In the genomic region with DNA sequence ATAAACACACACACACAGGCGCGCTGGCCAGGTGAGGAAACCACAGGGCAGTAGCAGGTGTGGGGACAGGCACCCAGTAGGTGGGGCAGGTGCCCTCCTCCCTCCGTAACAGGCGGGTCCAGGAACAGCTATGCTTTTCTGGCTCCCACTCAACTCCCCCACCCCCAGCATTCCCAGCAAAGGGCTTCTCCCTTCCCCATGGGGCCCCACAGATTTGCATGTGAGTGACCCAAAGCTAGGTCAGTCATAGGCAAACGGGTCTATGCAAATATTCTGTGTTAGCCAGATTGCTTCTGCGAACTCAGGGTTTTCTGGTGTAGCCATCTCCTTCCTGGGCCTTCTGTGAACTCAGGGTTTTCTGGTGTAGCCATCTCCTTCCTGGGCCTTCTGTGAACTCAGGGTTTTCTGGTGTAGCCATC, we compare ENCODE assay signal across 13 cellular contexts.
DNase-seq lines count a peak whose midpoint lies in the region; ATAC-seq and TF ChIP-seq lines count a peak whose summit lies in the region.
"Had no signal": no experiment of that assay in that cellular context is flagged by ENCODE, and none has a peak within 500 bp of the region (broad histone marks: within the 10 kb centered on the region; RNA-seq: fewer than 3 reads in every experiment).

No MANE protein-coding gene starts in this region.

- H3K27ac Mint-ChIP-seq in GM23338, result no peak overlapping the region

- H3K9me3 ChIP-seq in NT2/D1 (ENCODE audit: insufficient read depth, low read length) (peaks cover 10% of the 10 kb centered on the region; the same call in 1 of the 2 replicates), mucosa of descending colon (no peaks in the 10 kb centered on the region)
- H3K9me3 ChIP-seq: SJSA1 had no signal

- TF ChIP-seq CTCF in GM23338 (conservative IDR thresholded peaks at IDR 0.05; ENCODE audit: low read depth in 2 of 2) (no peak), mucosa of descending colon (IDR thresholded peaks at IDR 0.05) (no peak)

- H3K4me1 Mint-ChIP-seq in GM23338, result peaks cover 34% of the 10 kb centered on the region

- ATAC-seq in GM23338 (peak; percentile 79), mucosa of descending colon (peak; percentile 65), GM18498 (IDR thresholded peaks at IDR 0.05; ENCODE audit: unreplicated experiment) (no peak)

- H3F3A ChIP-seq in GM23338 (replicated peaks; ENCODE audit: low read depth), result no peaks in the 10 kb centered on the region

- no peaks in the 10 kb centered on the region for H3K9me2 ChIP-seq in GM23338 (ENCODE audit: insufficient read depth)

- H3K4me3 ChIP-seq in GM23338, result 0 out of 2 replicates have a peak overlapping the region, but pooled peaks have one; percentile 17
- H3K4me3 ChIP-seq in NT2/D1 (ENCODE audit: insufficient read length, low read depth), result no peak overlapping the region
- H3K4me3 ChIP-seq in mucosa of descending colon, result no peak overlapping the region
- H3K4me3 ChIP-seq: SJSA1 had no signal

- H3K4me2 ChIP-seq in GM23338, result peak overlapping the region; percentile 69

- H3K27me3 ChIP-seq in GM23338 (ENCODE audit: insufficient read depth) (no peaks in the 10 kb centered on the region), NT2/D1 (ENCODE audit: insufficient read depth, insufficient read length) (no peaks in the 10 kb centered on the region)
- H3K27me3 ChIP-seq: SJSA1 had no signal

- no peaks in the 10 kb centered on the region for H4K20me1 ChIP-seq in GM23338 (replicated peaks; ENCODE audit: insufficient read depth)

- no peaks in the 10 kb centered on the region for H3K79me2 ChIP-seq in GM23338 (replicated peaks; ENCODE audit: insufficient read depth)

- H3K9ac ChIP-seq in NT2/D1 (ENCODE audit: insufficient read length, low read depth), result no peak overlapping the region

- no peak overlapping the region for H3K27ac ChIP-seq in GM23338 (ENCODE audit: low read depth)
- H3K27ac ChIP-seq: SJSA1 had no signal

- intact Hi-C loops in mucosa of descending colon (cut with DNase I, micrococcal nuclease), result no loop called here

- H2AFZ ChIP-seq in GM23338, result no peak overlapping the region

- peaks cover 10% of the 10 kb centered on the region for H3K9me3 Mint-ChIP-seq in GM23338

- H3K36me3 Mint-ChIP-seq in GM23338 (ENCODE audit: low read depth), result peaks cover 8% of the 10 kb centered on the region

- H3K4me1 ChIP-seq in GM23338 (ENCODE audit: insufficient read depth), result peaks cover 19% of the 10 kb centered on the region
- peaks cover 18% of the 10 kb centered on the region for H3K4me1 ChIP-seq in NT2/D1 (ENCODE audit: insufficient read depth, insufficient read length)
- peaks cover 19% of the 10 kb centered on the region for H3K4me1 ChIP-seq in mucosa of descending colon (ENCODE audit: low read depth)

- H3K36me3 ChIP-seq in GM23338 (ENCODE audit: insufficient read depth), result no peaks in the 10 kb centered on the region
- no peaks in the 10 kb centered on the region for H3K36me3 ChIP-seq in NT2/D1 (ENCODE audit: insufficient read depth, insufficient read length, low read length)
- no peaks in the 10 kb centered on the region for H3K36me3 ChIP-seq in mucosa of descending colon (ENCODE audit: low read depth)
- H3K36me3 ChIP-seq: SJSA1 had no signal

- peaks cover 18% of the 10 kb centered on the region for H3K27me3 Mint-ChIP-seq in GM23338 (ENCODE audit: insufficient read depth, low read depth, poor library complexity)

- DNase-seq in NCI-H2107 treated with DMSO at 0.1 percent for 48 hours (lab: John Stamatoyannopoulos, UW; ENCODE audit: unreplicated experiment) (peak; percentile 53), NCI-H2107 (lab: John Stamatoyannopoulos, UW) (no peak), GM23338 (ENCODE audit: low spot score) (peak; percentile 53), NT2/D1 (ENCODE audit: low read depth, low spot score) (peak; percentile 80), mucosa of descending colon (peak; percentile 60 to 80 (median 69)), NCI-H82 treated with DMSO at 0.1 percent for 48 hours (lab: John Stamatoyannopoulos, UW; ENCODE audit: unreplicated experiment) (no peak)
- DNase-seq in stimulated activated CD4-positive, alpha-beta T cell treated with anti-CD3 and anti-CD28 coated beads, Interleukin-4, amount 100 ng/mL, for 4 hours, result no peak
- DNase-seq: activated CD4-positive, alpha-beta T cell treated with anti-CD3 and anti-CD28 coated beads for 48 hours; DMS153; erythroblast; NCI-H2171 treated with DMSO at 0.1 percent for 48 hours had no signal

- peak overlapping the region; percentile 17; the same call in 1 of the 3 replicates for H3K4me3 Mint-ChIP-seq in GM23338

TF ChIP-seq in GM23338, 12 proteins besides CTCF, POLR2A, EP300 and RAD21:
- TF ChIP-seq, protein P1, sequence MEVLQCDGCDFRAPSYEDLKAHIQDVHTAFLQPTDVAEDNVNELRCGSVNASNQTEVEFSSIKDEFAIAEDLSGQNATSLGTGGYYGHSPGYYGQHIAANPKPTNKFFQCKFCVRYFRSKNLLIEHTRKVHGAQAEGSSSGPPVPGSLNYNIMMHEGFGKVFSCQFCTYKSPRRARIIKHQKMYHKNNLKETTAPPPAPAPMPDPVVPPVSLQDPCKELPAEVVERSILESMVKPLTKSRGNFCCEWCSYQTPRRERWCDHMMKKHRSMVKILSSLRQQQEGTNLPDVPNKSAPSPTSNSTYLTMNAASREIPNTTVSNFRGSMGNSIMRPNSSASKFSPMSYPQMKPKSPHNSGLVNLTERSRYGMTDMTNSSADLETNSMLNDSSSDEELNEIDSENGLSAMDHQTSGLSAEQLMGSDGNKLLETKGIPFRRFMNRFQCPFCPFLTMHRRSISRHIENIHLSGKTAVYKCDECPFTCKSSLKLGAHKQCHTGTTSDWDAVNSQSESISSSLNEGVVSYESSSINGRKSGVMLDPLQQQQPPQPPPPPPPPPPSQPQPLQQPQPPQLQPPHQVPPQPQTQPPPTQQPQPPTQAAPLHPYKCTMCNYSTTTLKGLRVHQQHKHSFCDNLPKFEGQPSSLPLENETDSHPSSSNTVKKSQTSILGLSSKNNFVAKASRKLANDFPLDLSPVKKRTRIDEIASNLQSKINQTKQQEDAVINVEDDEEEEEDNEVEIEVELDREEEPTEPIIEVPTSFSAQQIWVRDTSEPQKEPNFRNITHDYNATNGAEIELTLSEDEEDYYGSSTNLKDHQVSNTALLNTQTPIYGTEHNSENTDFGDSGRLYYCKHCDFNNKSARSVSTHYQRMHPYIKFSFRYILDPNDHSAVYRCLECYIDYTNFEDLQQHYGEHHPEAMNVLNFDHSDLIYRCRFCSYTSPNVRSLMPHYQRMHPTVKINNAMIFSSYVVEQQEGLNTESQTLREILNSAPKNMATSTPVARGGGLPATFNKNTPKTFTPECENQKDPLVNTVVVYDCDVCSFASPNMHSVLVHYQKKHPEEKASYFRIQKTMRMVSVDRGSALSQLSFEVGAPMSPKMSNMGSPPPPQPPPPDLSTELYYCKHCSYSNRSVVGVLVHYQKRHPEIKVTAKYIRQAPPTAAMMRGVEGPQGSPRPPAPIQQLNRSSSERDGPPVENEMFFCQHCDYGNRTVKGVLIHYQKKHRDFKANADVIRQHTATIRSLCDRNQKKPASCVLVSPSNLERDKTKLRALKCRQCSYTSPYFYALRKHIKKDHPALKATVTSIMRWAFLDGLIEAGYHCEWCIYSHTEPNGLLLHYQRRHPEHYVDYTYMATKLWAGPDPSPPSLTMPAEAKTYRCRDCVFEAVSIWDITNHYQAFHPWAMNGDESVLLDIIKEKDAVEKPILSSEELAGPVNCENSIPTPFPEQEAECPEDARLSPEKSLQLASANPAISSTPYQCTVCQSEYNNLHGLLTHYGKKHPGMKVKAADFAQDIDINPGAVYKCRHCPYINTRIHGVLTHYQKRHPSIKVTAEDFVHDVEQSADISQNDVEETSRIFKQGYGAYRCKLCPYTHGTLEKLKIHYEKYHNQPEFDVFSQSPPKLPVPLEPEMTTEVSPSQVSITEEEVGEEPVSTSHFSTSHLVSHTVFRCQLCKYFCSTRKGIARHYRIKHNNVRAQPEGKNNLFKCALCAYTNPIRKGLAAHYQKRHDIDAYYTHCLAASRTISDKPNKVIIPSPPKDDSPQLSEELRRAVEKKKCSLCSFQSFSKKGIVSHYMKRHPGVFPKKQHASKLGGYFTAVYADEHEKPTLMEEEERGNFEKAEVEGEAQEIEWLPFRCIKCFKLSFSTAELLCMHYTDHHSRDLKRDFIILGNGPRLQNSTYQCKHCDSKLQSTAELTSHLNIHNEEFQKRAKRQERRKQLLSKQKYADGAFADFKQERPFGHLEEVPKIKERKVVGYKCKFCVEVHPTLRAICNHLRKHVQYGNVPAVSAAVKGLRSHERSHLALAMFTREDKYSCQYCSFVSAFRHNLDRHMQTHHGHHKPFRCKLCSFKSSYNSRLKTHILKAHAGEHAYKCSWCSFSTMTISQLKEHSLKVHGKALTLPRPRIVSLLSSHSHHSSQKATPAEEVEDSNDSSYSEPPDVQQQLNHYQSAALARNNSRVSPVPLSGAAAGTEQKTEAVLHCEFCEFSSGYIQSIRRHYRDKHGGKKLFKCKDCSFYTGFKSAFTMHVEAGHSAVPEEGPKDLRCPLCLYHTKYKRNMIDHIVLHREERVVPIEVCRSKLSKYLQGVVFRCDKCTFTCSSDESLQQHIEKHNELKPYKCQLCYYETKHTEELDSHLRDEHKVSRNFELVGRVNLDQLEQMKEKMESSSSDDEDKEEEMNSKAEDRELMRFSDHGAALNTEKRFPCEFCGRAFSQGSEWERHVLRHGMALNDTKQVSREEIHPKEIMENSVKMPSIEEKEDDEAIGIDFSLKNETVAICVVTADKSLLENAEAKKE (CRISPR knock-in tag; IDR thresholded peaks at IDR 0.05), result peak; percentile 70; the same call in 1 of the 2 replicates
- no peak for TF ChIP-seq CREB1 (CRISPR knock-in tag; IDR thresholded peaks at IDR 0.05; ENCODE audit: low read depth)

Comparison
In these comparisons a context has a peak if more than half of its experiments do, and no peak if none do; other contexts are left out.
1. DNase-seq: peak in NCI-H2107 treated with DMSO at 0.1 percent for 48 hours (single experiment), GM23338 (single experiment), NT2/D1 (single experiment) and mucosa of descending colon (3 of 3); none in NCI-H2107 (single experiment), NCI-H82 treated with DMSO at 0.1 percent for 48 hours (single experiment) and stimulated activated CD4-positive, alpha-beta T cell treated with anti-CD3 and anti-CD28 coated beads, Interleukin-4, amount 100 ng/mL, for 4 hours (0 of 2).